ENCODE assay signal across 8 cellular contexts in genomic region chr9:70419546-70420266, GRCh38. TPM values are rescaled to one million over a fixed set of nuclear protein-coding genes. Genes with fewer than 3 reads are reported as not detected.
DNase-seq lines count a peak whose midpoint lies in the region; ATAC-seq and TF ChIP-seq lines count a peak whose summit lies in the region.

No MANE protein-coding gene starts in this region.

- H3K27ac ChIP-seq in RWPE2 (ENCODE audit: poor library complexity, severe bottlenecking) (peak overlapping the region; percentile 97), neural progenitor cell (no peak overlapping the region), stomach (peak overlapping the region; percentile 99 to 100 (median 100))

- peak; percentile 96 for TF ChIP-seq EP300 in stomach (IDR thresholded peaks at IDR 0.05)

- H3K36me3 ChIP-seq in H7 (replicated peaks; ENCODE audit: control insufficient read depth, insufficient read depth, low read length): no peaks in the 10 kb centered on the region
- no peaks in the 10 kb centered on the region for H3K36me3 ChIP-seq in RWPE2 (ENCODE audit: low read depth)
- H3K36me3 ChIP-seq in neural progenitor cell: no peaks in the 10 kb centered on the region
- no peaks in the 10 kb centered on the region for H3K36me3 ChIP-seq in stomach

- H3K9ac ChIP-seq in neural progenitor cell: no peak overlapping the region

- H3K4me3 ChIP-seq in H7 (ENCODE audit: insufficient read depth, low read depth, low read length): peak overlapping the region; percentile 80
- peak overlapping the region; percentile 32 for H3K4me3 ChIP-seq in RWPE2 (ENCODE audit: severe bottlenecking)
- H3K4me3 ChIP-seq in foreskin fibroblast (ENCODE audit: low read depth in 1 of 2, low read length in 2 of 2): peak overlapping the region; percentile 49 to 59
- H3K4me3 ChIP-seq in neural progenitor cell: peak overlapping the region; percentile 55
- peak overlapping the region; percentile 27 to 50 (median 46) for H3K4me3 ChIP-seq in stomach

- peak overlapping the region; percentile 97 for H3K4me2 ChIP-seq in neural progenitor cell

- ATAC-seq in RWPE2 (ENCODE audit: low read depth): peak; percentile 41

- no peaks in the 10 kb centered on the region for H3K79me2 ChIP-seq in neural progenitor cell (ENCODE audit: low read depth)

- TF ChIP-seq CTCF in RWPE2 (IDR thresholded peaks at IDR 0.05; ENCODE audit: poor library complexity, severe bottlenecking): no peak
- TF ChIP-seq CTCF in foreskin fibroblast (IDR thresholded peaks at IDR 0.05; ENCODE audit: low read depth, low read length): no peak
- TF ChIP-seq CTCF in neural progenitor cell (IDR thresholded peaks at IDR 0.05): peak; percentile 21
- peak in 1 of 7 experiments; percentile 29 for TF ChIP-seq CTCF in stomach (IDR thresholded peaks at IDR 0.05)

- H3K9me3 Mint-ChIP-seq in neural progenitor cell: no peaks in the 10 kb centered on the region

- H4K20me1 ChIP-seq in neural progenitor cell (ENCODE audit: low read depth): no peaks in the 10 kb centered on the region

- H3K4me1 Mint-ChIP-seq in neural progenitor cell: peaks cover 23% of the 10 kb centered on the region

- peaks cover 21% of the 10 kb centered on the region for H3K27me3 Mint-ChIP-seq in neural progenitor cell (ENCODE audit: insufficient read depth, low read depth)

- peak overlapping the region; percentile 84 for H2AFZ ChIP-seq in neural progenitor cell (replicated peaks)

- no peak overlapping the region for H3K27ac Mint-ChIP-seq in neural progenitor cell

- H3K4me3 Mint-ChIP-seq in neural progenitor cell: peak overlapping the region; percentile 92

- no peaks in the 10 kb centered on the region for H3K36me3 Mint-ChIP-seq in neural progenitor cell

- peaks cover 35% of the 10 kb centered on the region for H3F3A ChIP-seq in neural progenitor cell (ENCODE audit: low read depth)

- DNase-seq in ELF-1 (ENCODE audit: low read depth, low spot score) (peak; percentile 88), H7 (peak; percentile 87), M059J (ENCODE audit: low read depth) (peak; percentile 98), RWPE2 (ENCODE audit: low spot score) (peak; percentile 96), activated gamma-delta T cell treated with Interleukin-2 at 50 U/mL for 16 hours (peak; percentile 90), foreskin fibroblast (peak; percentile 98 to 99), neural progenitor cell (ENCODE audit: low spot score) (peak; percentile 87), stomach (peak; percentile 97)

- TF ChIP-seq POLR2A in stomach (IDR thresholded peaks at IDR 0.05): peak in 2 of 4 donors; percentile 81 to 85

- H3K27me3 ChIP-seq in H7 (ENCODE audit: control insufficient read depth, insufficient read depth, low read length): peaks cover 5% of the 10 kb centered on the region
- H3K27me3 ChIP-seq in RWPE2 (ENCODE audit: insufficient read depth, poor library complexity, severe bottlenecking): no peaks in the 10 kb centered on the region
- peaks cover 72% of the 10 kb centered on the region for H3K27me3 ChIP-seq in neural progenitor cell
- no peaks in the 10 kb centered on the region for H3K27me3 ChIP-seq in stomach

- 0 to 1% (median 1%) methylated on average over 28 to 43 of the region's 43 CpGs for WGBS in stomach, 5 donors

- intact Hi-C loops in stomach (cut with DNase I; ENCODE audit: low total_unique reads): loop anchor here (10.0 kb wide), 1 partner anchor 55 kb away; no protein-coding TSS in a partner anchor

- H3K4me1 ChIP-seq in RWPE2 (ENCODE audit: insufficient read depth, poor library complexity, severe bottlenecking) (peaks cover 26% of the 10 kb centered on the region), neural progenitor cell (peaks cover 15% of the 10 kb centered on the region), stomach (peaks cover 40 to 67% (median 55%) of the 10 kb centered on the region in 4 donors)

- no peaks in the 10 kb centered on the region for H3K9me3 ChIP-seq in RWPE2 (ENCODE audit: severe bottlenecking)
- no peaks in the 10 kb centered on the region for H3K9me3 ChIP-seq in neural progenitor cell (ENCODE audit: low read depth)
- H3K9me3 ChIP-seq in stomach: no peaks in the 10 kb centered on the region

RNA-seq across cellular contexts. Expression of gene KLF9, which starts 5.2 kb away (rescaled TPM):
- total RNA-seq in H7 (2014; rRNA removed; shearing (Covaris generic)): 0.97 and 1.5 TPM in 2 replicates
- total RNA-seq in M059J (2014; rRNA removed; shearing (Covaris generic)): 16.0 and 20.7 TPM in 2 replicates
- total RNA-seq in neural progenitor cell (ENCODE audit: low replicate concordance): 0.12 and 0.41 TPM in 2 replicates
- 100 to 1,000 TPM in 2 of 5 donors, 10 to 100 TPM in 3; 37.3 to 174 (median 95.3) TPM for total RNA-seq in stomach
- 10 to 100 TPM; 27.9 to 35.9 (median 28.4) TPM for polyA plus RNA-seq in stomach
